1 cellular context compared by ENCODE assay signal in the genomic region with DNA sequence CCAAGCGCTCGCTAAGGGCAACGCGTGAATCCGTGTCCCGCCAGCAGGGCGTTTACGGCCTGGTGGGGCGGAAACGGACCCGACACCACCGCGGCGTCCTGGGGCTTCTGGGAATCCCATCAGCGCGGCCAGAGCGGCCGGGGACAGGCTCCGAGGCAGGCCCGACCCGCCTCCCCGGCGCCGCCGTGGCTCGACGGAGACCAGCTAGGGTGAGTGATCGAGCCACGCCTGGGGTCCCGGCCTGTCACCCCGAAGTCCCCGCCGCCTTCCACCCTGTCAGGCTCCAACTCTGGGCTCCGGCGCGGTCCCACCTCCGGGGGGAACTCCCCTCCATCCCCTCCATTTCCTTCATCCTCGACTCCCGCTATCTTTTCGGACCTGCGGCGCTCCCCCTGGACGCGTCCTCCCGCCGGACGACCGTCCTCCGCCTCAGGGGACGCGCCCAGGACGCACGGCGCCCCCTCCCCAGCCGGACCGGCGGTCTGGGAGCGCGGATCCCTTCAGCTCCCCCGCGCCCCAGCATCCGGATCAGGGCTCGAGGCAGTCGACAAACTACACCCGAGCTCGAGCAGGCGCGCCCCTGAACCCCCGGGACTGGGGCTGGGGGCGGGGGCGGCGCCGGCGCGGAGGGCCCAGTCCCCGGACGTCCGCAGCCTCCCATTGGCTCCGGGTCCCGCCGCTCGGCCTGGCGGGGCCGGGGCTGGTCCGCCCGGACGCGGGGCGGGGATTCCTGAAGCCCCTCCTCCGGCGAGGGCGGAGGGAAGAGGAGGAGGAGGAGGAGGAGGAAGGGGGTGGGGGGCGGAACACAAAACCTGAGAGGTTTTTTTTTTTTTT.
TF ChIP-seq lines count a peak whose summit lies in the region.

No MANE protein-coding gene starts in this region.

TF ChIP-seq in HepG2, 621 proteins besides CTCF, POLR2A, EP300 and RAD21 (continued from another document):
- TF ChIP-seq SOX13 (IDR thresholded peaks at IDR 0.05) = no peak
- TF ChIP-seq SOX13 (CRISPR knock-in tag; conservative IDR thresholded peaks at IDR 0.05 in 1 of 2, IDR thresholded peaks at IDR 0.05 in 1 of 2) = peak in 1 of 2 experiments; percentile 32; a peak in 1 of 4 replicates
- TF ChIP-seq NONO (IDR thresholded peaks at IDR 0.05) = no peak
- TF ChIP-seq NONO (CRISPR knock-in tag; conservative IDR thresholded peaks at IDR 0.05) = 0 out of 2 replicates have a peak, but pooled peaks have one; percentile 36
- TF ChIP-seq ZNF616 (CRISPR knock-in tag; IDR thresholded peaks at IDR 0.05; ENCODE audit: low read depth) = no peak
- peak; percentile 10; the same call in 1 of the 2 replicates for TF ChIP-seq GATA4 (IDR thresholded peaks at IDR 0.05; ENCODE audit: borderline replicate concordance, low read depth)
- TF ChIP-seq SPEN (CRISPR knock-in tag; IDR thresholded peaks at IDR 0.05; ENCODE audit: low read depth) = no peak; the same call in 1 of the 2 replicates
- 0 out of 2 replicates have a peak, but pooled peaks have one; percentile 33 for TF ChIP-seq POGZ (CRISPR knock-in tag; IDR thresholded peaks at IDR 0.05)
- TF ChIP-seq, protein P1, sequence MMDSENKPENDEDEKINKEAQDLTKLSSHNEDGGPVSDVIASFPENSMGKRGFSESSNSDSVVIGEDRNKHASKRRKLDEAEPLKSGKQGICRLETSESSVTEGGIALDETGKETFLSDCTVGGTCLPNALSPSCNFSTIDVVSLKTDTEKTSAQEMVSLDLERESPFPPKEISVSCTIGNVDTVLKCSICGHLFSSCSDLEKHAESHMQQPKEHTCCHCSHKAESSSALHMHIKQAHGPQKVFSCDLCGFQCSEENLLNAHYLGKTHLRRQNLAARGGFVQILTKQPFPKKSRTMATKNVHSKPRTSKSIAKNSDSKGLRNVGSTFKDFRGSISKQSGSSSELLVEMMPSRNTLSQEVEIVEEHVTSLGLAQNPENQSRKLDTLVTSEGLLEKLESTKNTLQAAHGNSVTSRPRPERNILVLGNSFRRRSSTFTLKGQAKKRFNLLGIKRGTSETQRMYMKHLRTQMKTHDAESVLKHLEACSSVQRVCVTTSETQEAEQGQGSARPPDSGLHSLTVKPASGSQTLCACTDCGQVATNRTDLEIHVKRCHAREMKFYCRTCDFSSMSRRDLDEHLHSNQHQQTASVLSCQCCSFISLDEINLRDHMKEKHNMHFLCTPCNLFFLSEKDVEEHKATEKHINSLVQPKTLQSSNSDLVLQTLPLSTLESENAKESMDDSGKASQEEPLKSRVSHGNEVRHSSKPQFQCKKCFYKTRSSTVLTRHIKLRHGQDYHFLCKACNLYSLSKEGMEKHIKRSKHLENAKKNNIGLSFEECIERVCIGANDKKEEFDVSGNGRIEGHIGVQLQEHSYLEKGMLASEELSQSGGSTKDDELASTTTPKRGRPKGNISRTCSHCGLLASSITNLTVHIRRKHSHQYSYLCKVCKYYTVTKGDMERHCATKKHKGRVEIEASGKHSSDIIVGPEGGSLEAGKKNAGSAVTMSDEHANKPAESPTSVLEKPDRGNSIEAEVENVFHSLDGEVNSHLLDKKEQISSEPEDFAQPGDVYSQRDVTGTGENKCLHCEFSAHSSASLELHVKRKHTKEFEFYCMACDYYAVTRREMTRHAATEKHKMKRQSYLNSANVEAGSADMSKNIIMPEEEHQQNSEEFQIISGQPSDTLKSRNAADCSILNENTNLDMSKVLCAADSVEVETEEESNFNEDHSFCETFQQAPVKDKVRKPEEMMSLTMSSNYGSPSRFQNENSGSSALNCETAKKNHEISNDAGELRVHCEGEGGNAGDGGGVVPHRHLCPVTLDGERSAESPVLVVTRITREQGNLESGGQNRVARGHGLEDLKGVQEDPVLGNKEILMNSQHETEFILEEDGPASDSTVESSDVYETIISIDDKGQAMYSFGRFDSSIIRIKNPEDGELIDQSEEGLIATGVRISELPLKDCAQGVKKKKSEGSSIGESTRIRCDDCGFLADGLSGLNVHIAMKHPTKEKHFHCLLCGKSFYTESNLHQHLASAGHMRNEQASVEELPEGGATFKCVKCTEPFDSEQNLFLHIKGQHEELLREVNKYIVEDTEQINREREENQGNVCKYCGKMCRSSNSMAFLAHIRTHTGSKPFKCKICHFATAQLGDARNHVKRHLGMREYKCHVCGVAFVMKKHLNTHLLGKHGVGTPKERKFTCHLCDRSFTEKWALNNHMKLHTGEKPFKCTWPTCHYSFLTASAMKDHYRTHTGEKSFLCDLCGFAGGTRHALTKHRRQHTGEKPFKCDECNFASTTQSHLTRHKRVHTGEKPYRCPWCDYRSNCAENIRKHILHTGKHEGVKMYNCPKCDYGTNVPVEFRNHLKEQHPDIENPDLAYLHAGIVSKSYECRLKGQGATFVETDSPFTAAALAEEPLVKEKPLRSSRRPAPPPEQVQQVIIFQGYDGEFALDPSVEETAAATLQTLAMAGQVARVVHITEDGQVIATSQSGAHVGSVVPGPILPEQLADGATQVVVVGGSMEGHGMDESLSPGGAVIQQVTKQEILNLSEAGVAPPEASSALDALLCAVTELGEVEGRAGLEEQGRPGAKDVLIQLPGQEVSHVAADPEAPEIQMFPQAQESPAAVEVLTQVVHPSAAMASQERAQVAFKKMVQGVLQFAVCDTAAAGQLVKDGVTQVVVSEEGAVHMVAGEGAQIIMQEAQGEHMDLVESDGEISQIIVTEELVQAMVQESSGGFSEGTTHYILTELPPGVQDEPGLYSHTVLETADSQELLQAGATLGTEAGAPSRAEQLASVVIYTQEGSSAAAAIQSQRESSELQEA (CRISPR knock-in tag; IDR thresholded peaks at IDR 0.05; ENCODE audit: not compliant biosample characterization) = peak; percentile 24
- TF ChIP-seq, protein P2, sequence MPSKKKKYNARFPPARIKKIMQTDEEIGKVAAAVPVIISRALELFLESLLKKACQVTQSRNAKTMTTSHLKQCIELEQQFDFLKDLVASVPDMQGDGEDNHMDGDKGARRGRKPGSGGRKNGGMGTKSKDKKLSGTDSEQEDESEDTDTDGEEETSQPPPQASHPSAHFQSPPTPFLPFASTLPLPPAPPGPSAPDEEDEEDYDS (CRISPR knock-in tag; IDR thresholded peaks at IDR 0.05) = peak; percentile 24; the same call in 1 of the 2 replicates
- TF ChIP-seq ZNF746 (CRISPR knock-in tag; IDR thresholded peaks at IDR 0.05) = peak; percentile 27; the same call in 1 of the 2 replicates
- peak; percentile 6; the same call in 1 of the 2 replicates for TF ChIP-seq MEIS2 (CRISPR knock-in tag; IDR thresholded peaks at IDR 0.05)
- peak; percentile 87 for TF ChIP-seq AGO2 (optimal IDR thresholded peaks at IDR 0.05; ENCODE audit: low read depth, low read length)
- no peak for TF ChIP-seq RFX3 (CRISPR knock-in tag; IDR thresholded peaks at IDR 0.05)
- TF ChIP-seq ISL2 (CRISPR knock-in tag; IDR thresholded peaks at IDR 0.05) = peak; percentile 29; the same call in 1 of the 2 replicates
- peak; percentile 24; the same call in 1 of the 2 replicates for TF ChIP-seq EEA1 (CRISPR knock-in tag; IDR thresholded peaks at IDR 0.05; ENCODE audit: borderline replicate concordance)
- TF ChIP-seq KMT2B (CRISPR knock-in tag; IDR thresholded peaks at IDR 0.05) = peak; percentile 38; the same call in 1 of the 2 replicates
- peak; percentile 65; the same call in 1 of the 2 replicates for TF ChIP-seq MXD4 (CRISPR knock-in tag; IDR thresholded peaks at IDR 0.05)
- no peak for TF ChIP-seq NFE2 (CRISPR knock-in tag; IDR thresholded peaks at IDR 0.05)
- peak; percentile 69 for TF ChIP-seq GABPB1 (CRISPR knock-in tag; IDR thresholded peaks at IDR 0.05)
- 0 out of 2 replicates have a peak, but pooled peaks have one; percentile 19 for TF ChIP-seq ELF3 (CRISPR knock-in tag; IDR thresholded peaks at IDR 0.05)
- TF ChIP-seq ZNF775 (CRISPR knock-in tag; IDR thresholded peaks at IDR 0.05; ENCODE audit: borderline replicate concordance) = 0 out of 2 replicates have a peak, but pooled peaks have one; percentile 59
- TF ChIP-seq TAF1 (CRISPR knock-in tag; IDR thresholded peaks at IDR 0.05) = peak; percentile 87
- TF ChIP-seq ZNF30 (CRISPR knock-in tag; IDR thresholded peaks at IDR 0.05) = no peak
- 0 out of 2 replicates have a peak, but pooled peaks have one; percentile 10 for TF ChIP-seq SP5 (CRISPR knock-in tag; IDR thresholded peaks at IDR 0.05; ENCODE audit: borderline replicate concordance, low read depth)
- TF ChIP-seq ZNF34 (CRISPR knock-in tag; IDR thresholded peaks at IDR 0.05; ENCODE audit: borderline replicate concordance) = peak; percentile 51; the same call in 1 of the 2 replicates
- no peak; the same call in 1 of the 2 replicates for TF ChIP-seq ZNF703 (CRISPR knock-in tag; IDR thresholded peaks at IDR 0.05; ENCODE audit: borderline replicate concordance)
- TF ChIP-seq ZNF558 (CRISPR knock-in tag; IDR thresholded peaks at IDR 0.05; ENCODE audit: borderline replicate concordance) = peak; percentile 77; the same call in 1 of the 2 replicates
- peak; percentile 86 for TF ChIP-seq SP4 (CRISPR knock-in tag; IDR thresholded peaks at IDR 0.05)
- TF ChIP-seq HNRNPK (IDR thresholded peaks at IDR 0.05; ENCODE audit: low read depth, low read length, poor library complexity, severe bottlenecking) = peak; percentile 82
- peak; percentile 34 for TF ChIP-seq ASH2L (IDR thresholded peaks at IDR 0.05; ENCODE audit: insufficient read length, low read depth, low read length)
- 0 out of 2 replicates have a peak, but pooled peaks have one; percentile 11 for TF ChIP-seq IRF2 (CRISPR knock-in tag; IDR thresholded peaks at IDR 0.05)
TF ChIP-seq in HepG2: peak in this region for 188.
